Comparison of ENCODE assay signal across 18 cellular contexts in the genomic region with DNA sequence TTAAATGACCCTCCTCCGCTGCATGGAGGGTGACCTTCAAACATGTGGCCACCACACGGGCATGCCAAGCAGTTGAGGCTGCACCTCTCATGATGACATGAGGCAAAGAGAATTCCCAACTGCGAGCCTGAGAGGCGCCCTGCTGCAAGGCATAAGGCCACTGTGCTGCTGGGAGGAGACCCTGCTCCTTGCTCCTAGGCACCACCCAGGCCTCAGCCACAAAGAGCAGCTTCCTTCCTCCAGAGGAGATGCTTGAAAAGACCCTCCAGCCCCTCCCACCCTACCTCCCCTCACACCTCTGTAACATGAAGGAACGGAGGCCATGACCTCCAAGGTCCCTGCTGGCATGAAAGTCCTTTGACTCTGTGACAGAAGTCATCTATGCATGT. TPM values are rescaled to one million over a fixed set of nuclear protein-coding genes. Genes with fewer than 3 reads are reported as not detected.
DNase-seq lines count a peak whose midpoint lies in the region; ATAC-seq and TF ChIP-seq lines count a peak whose summit lies in the region.
"Had no signal": no experiment of that assay in that cellular context is flagged by ENCODE, and none has a peak within 500 bp of the region (broad histone marks: within the 10 kb centered on the region; RNA-seq: fewer than 3 reads in every experiment).

No MANE protein-coding gene starts in this region.

- no peak for TF ChIP-seq CTCF in progenitor cell of endocrine pancreas (IDR thresholded peaks at IDR 0.05; ENCODE audit: unreplicated experiment)

- no peak overlapping the region for H2BK12ac ChIP-seq in neuronal stem cell (ENCODE audit: low read length)

- H2BK120ac ChIP-seq in neuronal stem cell (ENCODE audit: low read depth, low read length) = peak overlapping the region; percentile 23

- no peak overlapping the region for H3K27ac ChIP-seq in neuronal stem cell (replicated peaks; ENCODE audit: low read length)
- H3K27ac ChIP-seq: 22Rv1; A549; BLaER1 treated with 17β-estradiol and CSF1 and Interleukin-3, amounts not matched to agents 10 nM and 100 nM; C4-2B had no signal

- H3K4me3 ChIP-seq in neuronal stem cell (ENCODE audit: low read length in 2 of 2) = no peak overlapping the region
- H3K4me3 ChIP-seq: A549; BLaER1 treated with 17β-estradiol and CSF1 and Interleukin-3, amounts not matched to agents 10 nM and 100 nM had no signal

- H3K4me2 ChIP-seq in neuronal stem cell (ENCODE audit: insufficient read depth, low read length, poor library complexity, severe bottlenecking) = no peak overlapping the region
- H3K4me2 ChIP-seq: A549; BLaER1 treated with 17β-estradiol and CSF1 and Interleukin-3, amounts not matched to agents 10 nM and 100 nM had no signal

- no peak overlapping the region for H3K4ac ChIP-seq in neuronal stem cell (ENCODE audit: low read length)

- H3K27ac Mint-ChIP-seq in progenitor cell of endocrine pancreas = no peak overlapping the region
- H3K27ac Mint-ChIP-seq: B cell; CD4-positive, alpha-beta T cell; CD8-positive, alpha-beta T cell had no signal

- H3K27me3 ChIP-seq in neuronal stem cell (ENCODE audit: control insufficient read depth in 3 of 3, insufficient read depth in 3 of 3, low read depth in 1 of 3, low read length in 3 of 3) = no peaks in the 10 kb centered on the region
- H3K27me3 ChIP-seq: BLaER1 treated with 17β-estradiol and CSF1 and Interleukin-3, amounts not matched to agents 10 nM and 100 nM had no signal

- peaks cover 20 to 70% of the 10 kb centered on the region in 2 donors for H3K36me3 ChIP-seq in neuronal stem cell (replicated peaks in 1 of 2; ENCODE audit: control insufficient read depth in 2 of 2, insufficient read depth in 2 of 2, low read length in 2 of 2)

- no peak overlapping the region for H2BK15ac ChIP-seq in neuronal stem cell (ENCODE audit: low read length)

- no peak overlapping the region for H3K23ac ChIP-seq in neuronal stem cell (ENCODE audit: low read depth, low read length, poor library complexity)

- no peak overlapping the region for H4K8ac ChIP-seq in neuronal stem cell (ENCODE audit: low read depth, low read length)

- DNase-seq in activated CD8-positive, alpha-beta memory T cell treated with anti-CD3 and anti-CD28 coated beads, Interleukin-2, amount 50 U/mL, for 48 hours = peak; percentile 18
- no peak for DNase-seq in activated CD8-positive, alpha-beta memory T cell treated with anti-CD3 and anti-CD28 coated beads, Interleukin-2, amount 50 U/mL, for 4 hours
- DNase-seq in mesenteric fat pad (ENCODE audit: low spot score) (peak; percentile 67), neuronal stem cell (ENCODE audit: low spot score) (no peak), progenitor cell of endocrine pancreas (ENCODE audit: low spot score, unreplicated experiment) (no peak)
- DNase-seq: AML-193; Caco-2; Calu3; CD4-positive, alpha-beta T cell; CD8-positive, alpha-beta T cell; DMS79 treated with DMSO at 0.1 percent for 48 hours; GF-D8 had no signal

- H2AK5ac ChIP-seq in neuronal stem cell (ENCODE audit: low read depth, low read length) = no peak overlapping the region

- H3K9me3 Mint-ChIP-seq in progenitor cell of endocrine pancreas (ENCODE audit: low read depth) = no peaks in the 10 kb centered on the region
- H3K9me3 Mint-ChIP-seq: CD4-positive, alpha-beta T cell; CD8-positive, alpha-beta T cell had no signal

- no peak overlapping the region for H2BK5ac ChIP-seq in neuronal stem cell (ENCODE audit: low read length)

- H2AFZ ChIP-seq in neuronal stem cell (ENCODE audit: low read length) = no peak overlapping the region

- H3K36me3 Mint-ChIP-seq in progenitor cell of endocrine pancreas (ENCODE audit: insufficient read depth) = peaks cover 13% of the 10 kb centered on the region

- H3K4me1 Mint-ChIP-seq in progenitor cell of endocrine pancreas (ENCODE audit: low read depth) = peaks cover 4% of the 10 kb centered on the region
- H3K4me1 Mint-ChIP-seq: B cell had no signal

- H3K4me3 Mint-ChIP-seq in progenitor cell of endocrine pancreas (ENCODE audit: low read depth) = no peak overlapping the region
- H3K4me3 Mint-ChIP-seq: B cell; CD4-positive, alpha-beta T cell; CD8-positive, alpha-beta T cell had no signal

- no peak overlapping the region for H3K18ac ChIP-seq in neuronal stem cell (ENCODE audit: low read length)

- H3K9ac ChIP-seq in neuronal stem cell (ENCODE audit: low read depth, low read length, poor library complexity) = no peak overlapping the region
- H3K9ac ChIP-seq: BLaER1 treated with 17β-estradiol and CSF1 and Interleukin-3, amounts not matched to agents 10 nM and 100 nM had no signal

- no peak overlapping the region for H4K91ac ChIP-seq in neuronal stem cell (ENCODE audit: low read depth, low read length, poor library complexity)

- WGBS in neuronal stem cell (ENCODE audit: extremely low coverage in 2 of 2, insufficient read length in 2 of 2, insufficient replicate concordance in 1 of 2), 2 donors = no CpG with 5 or more reads among the region's 5 CpGs

- no peaks in the 10 kb centered on the region for H3K9me3 ChIP-seq in neuronal stem cell (replicated peaks in 1 of 2; ENCODE audit: control insufficient read depth in 2 of 2, insufficient read depth in 1 of 2, low read depth in 1 of 2, low read length in 2 of 2)
- H3K9me3 ChIP-seq: A549; BLaER1 treated with 17β-estradiol and CSF1 and Interleukin-3, amounts not matched to agents 10 nM and 100 nM; Caco-2 had no signal

- no peak overlapping the region for H3K14ac ChIP-seq in neuronal stem cell (ENCODE audit: low read length)

- H3K4me1 ChIP-seq in neuronal stem cell (ENCODE audit: control insufficient read depth in 2 of 2, insufficient read depth in 1 of 2, low read depth in 1 of 2, low read length in 2 of 2) = peaks cover 0 to 10% of the 10 kb centered on the region in 2 donors
- H3K4me1 ChIP-seq: BLaER1 treated with 17β-estradiol and CSF1 and Interleukin-3, amounts not matched to agents 10 nM and 100 nM; Caco-2 had no signal

- H3K27me3 Mint-ChIP-seq in progenitor cell of endocrine pancreas = no peaks in the 10 kb centered on the region
- H3K27me3 Mint-ChIP-seq: B cell; CD4-positive, alpha-beta T cell had no signal

- ATAC-seq in GM19467 (IDR thresholded peaks at IDR 0.05; ENCODE audit: unreplicated experiment) = no peak
- ATAC-seq: A549; CD8-positive, alpha-beta T cell had no signal

- H3K79me1 ChIP-seq in neuronal stem cell (ENCODE audit: low read depth, low read length) = peaks cover 14% of the 10 kb centered on the region

RNA-seq across cellular contexts. Expression of a gene that starts 11.4 kb away (rescaled TPM):
- total RNA-seq in mesenteric fat pad (4.1 TPM), progenitor cell of endocrine pancreas (22.1 TPM in 2 replicates)
- 17.5 TPM for polyA plus RNA-seq in neuronal stem cell (2013, experiment 1 of 2)
- 16.7 TPM for polyA plus RNA-seq in neuronal stem cell (2013, experiment 2 of 2)
- total RNA-seq: Caco-2 had no signal

Comparison
In these comparisons a context has a peak if more than half of its experiments do, and no peak if none do; other contexts are left out.
1. DNase-seq: peak in activated CD8-positive, alpha-beta memory T cell treated with anti-CD3 and anti-CD28 coated beads, Interleukin-2, amount 50 U/mL, for 48 hours (single experiment) and mesenteric fat pad (single experiment); none in activated CD8-positive, alpha-beta memory T cell treated with anti-CD3 and anti-CD28 coated beads, Interleukin-2, amount 50 U/mL, for 4 hours (single experiment), neuronal stem cell (single experiment) and progenitor cell of endocrine pancreas (single experiment).